19 cellular contexts compared by ENCODE assay signal in genomic region chr15:86849563-86849962, GRCh38.
"Had no signal": no experiment of that assay in that cellular context is flagged by ENCODE, and none has a peak within 500 bp of the region (broad histone marks: within the 10 kb centered on the region; RNA-seq: fewer than 3 reads in every experiment).

No MANE protein-coding gene starts in this region.

- H3K4me3 ChIP-seq: right lobe of liver, testis, transverse colon had no signal

- H3K4me1 ChIP-seq: right lobe of liver, testis, transverse colon had no signal

- DNase-seq: activated CD4-positive, alpha-beta memory T cell treated with anti-CD3 and anti-CD28 coated beads for 36 hours; activated CD4-positive, alpha-beta T cell treated with anti-CD3 and anti-CD28 coated beads, Interleukin-2, amount 10 ng/mL, durations not matched to agents 24 days and 14 days; activated CD4-positive, CD25-positive, alpha-beta regulatory T cell treated with anti-CD3 and anti-CD28 coated beads, Interleukin-2, amount 50 U/mL, for 72 hours; activated CD8-positive, alpha-beta memory T cell treated with anti-CD3 and anti-CD28 coated beads, Interleukin-2, amount 50 U/mL, for 4 hours; activated gamma-delta T cell treated with Interleukin-2 at 50 U/mL for 16 hours; activated naive CD4-positive, alpha-beta T cell treated with anti-CD3 and anti-CD28 coated beads, Interleukin-2, amount 50 U/mL, for 16 hours; activated T-cell treated with anti-CD3 and anti-CD28 coated beads, Interleukin-2, amount 50 U/mL, for 1 hour; foreskin fibroblast; natural killer cell; right lobe of liver; stimulated activated CD4-positive, alpha-beta T cell treated with anti-CD3 and anti-CD28 coated beads, Interleukin-2, amount 100 ng/mL, for 48 hours; stimulated activated naive CD4-positive, alpha-beta T cell treated with Interleukin-2 at 50 U/mL for 16 hours; T-helper 2 cell; testis; transverse colon had no signal

- H3K4me3 Mint-ChIP-seq: activated CD4-positive, alpha-beta memory T cell treated with anti-CD3 and anti-CD28 coated beads for 36 hours; activated CD4-positive, alpha-beta T cell treated with anti-CD3 and anti-CD28 coated beads, Interleukin-2, amount 10 ng/mL, durations not matched to agents 24 days and 14 days; memory B cell; natural killer cell had no signal

- H3K9me3 Mint-ChIP-seq: activated CD4-positive, alpha-beta memory T cell treated with anti-CD3 and anti-CD28 coated beads for 36 hours; activated CD4-positive, alpha-beta T cell treated with anti-CD3 and anti-CD28 coated beads, Interleukin-2, amount 10 ng/mL, durations not matched to agents 24 days and 14 days had no signal

- H3K27ac Mint-ChIP-seq: activated CD4-positive, alpha-beta memory T cell treated with anti-CD3 and anti-CD28 coated beads for 36 hours; activated CD4-positive, alpha-beta T cell treated with anti-CD3 and anti-CD28 coated beads, Interleukin-2, amount 10 ng/mL, durations not matched to agents 24 days and 14 days; memory B cell; natural killer cell had no signal

- H3K9me3 ChIP-seq: right lobe of liver, testis, transverse colon had no signal

- FAIRE-seq: bronchial epithelial cell, islet of Langerhans had no signal

- ATAC-seq: esophagus mucosa, natural killer cell, right lobe of liver had no signal

- H3K4me1 Mint-ChIP-seq: activated CD4-positive, alpha-beta T cell treated with anti-CD3 and anti-CD28 coated beads, Interleukin-2, amount 10 ng/mL, durations not matched to agents 24 days and 14 days; memory B cell; natural killer cell had no signal

- H3K27me3 Mint-ChIP-seq: activated CD4-positive, alpha-beta T cell treated with anti-CD3 and anti-CD28 coated beads, Interleukin-2, amount 10 ng/mL, durations not matched to agents 24 days and 14 days; memory B cell had no signal

- H3K27ac ChIP-seq: right lobe of liver, testis, transverse colon had no signal

- H3K36me3 Mint-ChIP-seq: activated CD4-positive, alpha-beta memory T cell treated with anti-CD3 and anti-CD28 coated beads for 36 hours; memory B cell; natural killer cell had no signal

- H3K36me3 ChIP-seq: right lobe of liver, transverse colon had no signal

- H3K27me3 ChIP-seq: right lobe of liver, testis, transverse colon had no signal
